In the genomic region with DNA sequence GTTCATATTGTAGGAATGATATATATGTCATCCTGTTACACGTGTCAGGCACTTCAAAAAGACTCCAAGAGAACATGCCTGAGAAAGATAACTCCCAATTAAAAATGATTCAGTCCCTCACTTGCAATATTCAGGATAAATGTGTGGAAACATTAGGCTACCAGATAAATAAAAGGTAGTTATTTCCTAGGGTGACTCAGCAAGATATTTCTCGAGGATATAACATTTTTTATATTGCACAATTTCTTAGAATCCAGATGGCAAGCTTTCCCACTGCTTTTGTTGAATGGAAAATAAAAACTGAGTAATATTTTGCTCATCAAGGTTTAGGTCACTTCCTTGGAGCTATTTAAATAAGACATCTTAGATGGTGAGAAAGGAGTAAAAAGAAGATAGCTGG, we compare ENCODE assay signal across 13 cellular contexts.
DNase-seq lines count a peak whose midpoint lies in the region; TF ChIP-seq lines count a peak whose summit lies in the region.
"Had no signal": no experiment of that assay in that cellular context is flagged by ENCODE, and none has a peak within 500 bp of the region (broad histone marks: within the 10 kb centered on the region; RNA-seq: fewer than 3 reads in every experiment).

No MANE protein-coding gene starts in this region.

- TF ChIP-seq EP300 in ovary (IDR thresholded peaks at IDR 0.05): no peak

- H3K36me3 ChIP-seq in testis (ENCODE audit: low read depth, missing control alignments) (no peaks in the 10 kb centered on the region), ovary (no peaks in the 10 kb centered on the region)
- H3K36me3 ChIP-seq: ascending aorta, right atrium auricular region had no signal

- WGBS in testis, 2 donors: 52 to 56% methylated on average over 2 of the region's 2 CpGs
- 7 to 20% (median 15%) methylated on average over 2 of the region's 2 CpGs for WGBS in ovary, 3 donors

- TF ChIP-seq CTCF in chondrocyte (IDR thresholded peaks at IDR 0.05) (no peak), testis (IDR thresholded peaks at IDR 0.05) (no peak), ovary (IDR thresholded peaks at IDR 0.05) (no peak)

- H3K27me3 ChIP-seq in testis (no peaks in the 10 kb centered on the region), ovary (no peaks in the 10 kb centered on the region)
- H3K27me3 ChIP-seq: ascending aorta, right atrium auricular region had no signal

- TF ChIP-seq POLR2A in testis (IDR thresholded peaks at IDR 0.05): no peak
- no peak for TF ChIP-seq POLR2A in ovary (IDR thresholded peaks at IDR 0.05)

- H3K27ac ChIP-seq in testis (no peak overlapping the region), ovary (no peak overlapping the region)
- H3K27ac ChIP-seq: ascending aorta had no signal

- DNase-seq in Daoy (ENCODE audit: low read depth) (peak; percentile 36), NCI-H460 (ENCODE audit: extremely low read depth, low read depth) (peak; percentile 65), chondrocyte (ENCODE audit: low spot score) (no peak), non-pigmented ciliary epithelial cell (ENCODE audit: low read depth) (peak; percentile 56), 8988T (no peak), testis (no peak), ovary (no peak), cortex of kidney (lab: John Stamatoyannopoulos, UW) (no peak)
- DNase-seq: activated T-cell treated with anti-CD3 and anti-CD28 coated beads, Interleukin-2, amount 50 U/mL, for 24 hours; immature natural killer cell; NCI-H526 treated with DMSO at 0.1 percent for 48 hours had no signal

- H3K4me3 ChIP-seq in testis (no peak overlapping the region), ovary (no peak overlapping the region)
- H3K4me3 ChIP-seq: ascending aorta, right atrium auricular region had no signal

- H3K9me3 ChIP-seq in testis (no peaks in the 10 kb centered on the region), ovary (no peaks in the 10 kb centered on the region)
- H3K9me3 ChIP-seq: ascending aorta, right atrium auricular region had no signal

- H3K36me3 Mint-ChIP-seq in chondrocyte (ENCODE audit: low read depth): no peaks in the 10 kb centered on the region
- H3K36me3 Mint-ChIP-seq: immature natural killer cell had no signal

- H3K9me3 Mint-ChIP-seq in chondrocyte (ENCODE audit: low read depth): no peaks in the 10 kb centered on the region
- H3K9me3 Mint-ChIP-seq: activated T-cell treated with anti-CD3 and anti-CD28 coated beads, Interleukin-2, amount 50 U/mL, for 24 hours; immature natural killer cell had no signal

- H3K27ac Mint-ChIP-seq in chondrocyte (ENCODE audit: unreplicated experiment): peak overlapping the region; percentile 71
- H3K27ac Mint-ChIP-seq: activated T-cell treated with anti-CD3 and anti-CD28 coated beads, Interleukin-2, amount 50 U/mL, for 24 hours; immature natural killer cell had no signal

- no peak overlapping the region for H3K4me3 Mint-ChIP-seq in chondrocyte (ENCODE audit: unreplicated experiment)
- H3K4me3 Mint-ChIP-seq: activated T-cell treated with anti-CD3 and anti-CD28 coated beads, Interleukin-2, amount 50 U/mL, for 24 hours; immature natural killer cell had no signal

- H3K4me1 Mint-ChIP-seq in chondrocyte (ENCODE audit: low read depth): peaks cover 60% of the 10 kb centered on the region
- H3K4me1 Mint-ChIP-seq: immature natural killer cell had no signal

- intact Hi-C loops in testis (cut with DNase I; ENCODE audit: low total_unique reads) (no loop called here), ovary (cut with DNase I) (no loop called here)

- H3K4me1 ChIP-seq in testis (no peaks in the 10 kb centered on the region), ovary (ENCODE audit: insufficient read depth) (no peaks in the 10 kb centered on the region)
- H3K4me1 ChIP-seq: ascending aorta, right atrium auricular region had no signal

- no peaks in the 10 kb centered on the region for H3K27me3 Mint-ChIP-seq in chondrocyte (ENCODE audit: low read depth)

Comparison
In these comparisons a context has a peak if more than half of its experiments do, and no peak if none do; other contexts are left out.
1. DNase-seq: peak in Daoy (single experiment), NCI-H460 (single experiment) and non-pigmented ciliary epithelial cell (single experiment); none in chondrocyte (single experiment), 8988T (single experiment), testis (single experiment), ovary (0 of 5) and cortex of kidney (single experiment).